In the genomic region with DNA sequence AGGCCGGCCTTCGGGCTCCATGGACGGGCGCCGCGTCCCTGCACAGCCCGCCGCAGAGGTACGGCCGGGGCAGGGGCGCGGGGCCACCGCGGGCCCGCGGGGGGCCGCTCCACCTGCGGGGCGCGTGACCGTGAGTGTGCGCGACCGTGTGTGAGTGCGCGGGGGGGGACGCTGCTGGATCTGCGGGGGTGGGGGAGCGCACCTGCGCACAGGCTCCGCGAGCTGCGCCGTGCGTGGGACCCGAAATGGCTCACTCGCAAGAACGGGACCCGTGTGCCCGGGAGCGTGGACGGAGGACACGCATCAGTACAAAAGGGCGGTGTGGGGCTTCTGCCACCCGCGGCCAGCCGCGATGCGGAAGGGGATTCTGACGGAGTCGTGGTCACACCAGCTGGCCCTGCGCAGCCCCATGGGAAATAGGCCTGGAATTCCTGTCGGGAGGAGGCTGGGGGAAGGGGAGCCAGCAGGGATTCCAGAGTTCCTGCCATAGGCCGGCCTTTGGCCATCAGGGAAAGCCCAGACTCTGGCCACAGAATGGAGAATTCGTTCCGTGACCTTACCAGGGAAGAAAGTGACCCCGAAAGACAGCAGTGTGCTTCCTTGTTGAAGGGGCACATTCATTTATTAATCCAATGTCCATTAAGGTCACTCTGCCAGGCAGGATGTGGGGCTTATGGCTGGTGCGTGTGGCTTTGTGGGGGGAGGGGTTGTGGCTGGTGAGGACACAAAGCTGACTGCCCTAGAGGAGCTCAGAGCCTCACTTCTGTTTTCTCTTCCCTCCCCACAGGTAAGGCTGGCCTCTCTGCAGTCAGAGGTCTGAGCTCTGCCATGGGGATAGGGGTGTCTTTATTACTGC, we compare ENCODE assay signal across 8 cellular contexts. TPM values are rescaled to one million over a fixed set of nuclear protein-coding genes. Genes with fewer than 3 reads are reported as not detected.
DNase-seq lines count a peak whose midpoint lies in the region; ATAC-seq and TF ChIP-seq lines count a peak whose summit lies in the region.

No MANE protein-coding gene starts in this region.

- peak overlapping the region; percentile 83 for H3K4me3 ChIP-seq in trophoblast cell (ENCODE audit: low read depth, low read length)

- H3K79me1 ChIP-seq in trophoblast cell (ENCODE audit: low read length) = peaks cover 58% of the 10 kb centered on the region

- no peaks in the 10 kb centered on the region for H3K9me3 Mint-ChIP-seq in CD4-positive, alpha-beta T cell
- no peaks in the 10 kb centered on the region for H3K9me3 Mint-ChIP-seq in activated naive CD8-positive, alpha-beta T cell treated with anti-CD3 and anti-CD28 coated beads, Interleukin-2, amount 10 ng/mL, durations not matched to agents 7 days and 5 days

- H3K4me3 Mint-ChIP-seq in CD4-positive, alpha-beta T cell = peak overlapping the region; percentile 92
- peak overlapping the region; percentile 93 for H3K4me3 Mint-ChIP-seq in activated naive CD8-positive, alpha-beta T cell treated with anti-CD3 and anti-CD28 coated beads, Interleukin-2, amount 10 ng/mL, durations not matched to agents 7 days and 5 days

- H3K79me2 ChIP-seq in trophoblast cell (ENCODE audit: control insufficient read depth, insufficient read depth, low read length, poor library complexity) = peaks cover 47% of the 10 kb centered on the region

- peak overlapping the region; percentile 91 for H2BK12ac ChIP-seq in trophoblast cell (ENCODE audit: low read length)

- no peaks in the 10 kb centered on the region for H3K27me3 Mint-ChIP-seq in CD4-positive, alpha-beta T cell
- H3K27me3 Mint-ChIP-seq in activated naive CD8-positive, alpha-beta T cell treated with anti-CD3 and anti-CD28 coated beads, Interleukin-2, amount 10 ng/mL, durations not matched to agents 7 days and 5 days = no peaks in the 10 kb centered on the region

- peak overlapping the region; percentile 98 for H4K8ac ChIP-seq in trophoblast cell (ENCODE audit: low read depth, low read length)

- peak overlapping the region; percentile 90 for H2AFZ ChIP-seq in trophoblast cell (ENCODE audit: insufficient read depth, low read length, poor library complexity)

- no peaks in the 10 kb centered on the region for H3K27me3 ChIP-seq in CD4-positive, alpha-beta T cell (ENCODE audit: control insufficient read depth, insufficient read depth, low read length)
- no peaks in the 10 kb centered on the region for H3K27me3 ChIP-seq in trophoblast cell (ENCODE audit: insufficient read depth, low read length)

- no peak for TF ChIP-seq CTCF in CD4-positive, alpha-beta T cell (IDR thresholded peaks at IDR 0.05)

- no peak overlapping the region for H3K23ac ChIP-seq in trophoblast cell (ENCODE audit: low read length)

- no peaks in the 10 kb centered on the region for H3K9me3 ChIP-seq in CD4-positive, alpha-beta T cell (ENCODE audit: control insufficient read depth, low read length)
- no peaks in the 10 kb centered on the region for H3K9me3 ChIP-seq in trophoblast cell (ENCODE audit: insufficient read depth, low read depth, low read length)

- H3K18ac ChIP-seq in trophoblast cell (ENCODE audit: low read length) = peak overlapping the region; percentile 100

- POLR2A ChIA-PET in CD4-positive, alpha-beta T cell (lab: Charles Lee) = interaction anchor here (0.8 to 7.1 kb wide), 16 partner anchors 9 to 659 kb away, joined by 3 to 76 read pairs (median 4); a partner anchor contains a TSS
- POLR2A ChIA-PET in activated naive CD8-positive, alpha-beta T cell treated with anti-CD3 and anti-CD28 coated beads, Interleukin-2, amount 10 ng/mL, durations not matched to agents 7 days and 5 days (lab: Charles Lee) = interaction anchor here (0.6 to 3.5 kb wide), 9 partner anchors 9 to 500 kb away, joined by 3 to 47 read pairs (median 5); a partner anchor contains a TSS

- DNase-seq in CD4-positive, alpha-beta T cell = peak; percentile 39 to 68 (median 56)
- peak; percentile 79 for DNase-seq in RPMI7951 (ENCODE audit: low read depth)
- DNase-seq in activated naive CD8-positive, alpha-beta T cell treated with anti-CD3 and anti-CD28 coated beads, Interleukin-2, amount 10 ng/mL, durations not matched to agents 7 days and 5 days = peak; percentile 54
- peak; percentile 88 for DNase-seq in Right ventricle myocardium inferior (ENCODE audit: missing footprints)
- DNase-seq in trophoblast cell = peak; percentile 67 to 71
- DNase-seq in NCI-H1694 (lab: John Stamatoyannopoulos, UW) = no peak

- peak overlapping the region; percentile 85 for H3K9ac ChIP-seq in trophoblast cell (ENCODE audit: low read length)

- intact Hi-C loops in CD4-positive, alpha-beta T cell (cut with DNase I, micrococcal nuclease) = loop anchor here (1.0 to 10.0 kb wide), 5 partner anchors 12 to 654 kb away; a partner anchor contains a TSS
- intact Hi-C loops in Right ventricle myocardium inferior (cut with DNase I) = loop anchor here (1.0 to 2.0 kb wide), 3 partner anchors 10 to 46 kb away; a partner anchor contains a TSS

- H3K36me3 ChIP-seq in trophoblast cell (ENCODE audit: control insufficient read depth in 1 of 2, insufficient read depth in 2 of 2, low read length in 2 of 2) = peaks cover 35 to 36% of the 10 kb centered on the region in 2 experiments

- peak overlapping the region; percentile 72 for H3K4me2 ChIP-seq in trophoblast cell (ENCODE audit: low read length)

- H2BK120ac ChIP-seq in trophoblast cell (ENCODE audit: insufficient read depth, low read length, poor library complexity) = peak overlapping the region; percentile 96

- H2AK5ac ChIP-seq in trophoblast cell (ENCODE audit: low read length) = peak overlapping the region; percentile 100

- CTCF ChIA-PET in CD4-positive, alpha-beta T cell (lab: Charles Lee) = interaction anchor here (1.0 to 4.8 kb wide), 3 partner anchors 9 to 80 kb away, joined by 3 to 20 read pairs (median 6); a partner anchor contains a TSS

- peak overlapping the region; percentile 98 for H4K91ac ChIP-seq in trophoblast cell (ENCODE audit: low read depth, low read length)

- peak overlapping the region; percentile 100 for H3K4ac ChIP-seq in trophoblast cell (ENCODE audit: low read depth, low read length)

- H3K36me3 Mint-ChIP-seq in CD4-positive, alpha-beta T cell (ENCODE audit: low read depth) = peaks cover 45% of the 10 kb centered on the region
- H3K36me3 Mint-ChIP-seq in activated naive CD8-positive, alpha-beta T cell treated with anti-CD3 and anti-CD28 coated beads, Interleukin-2, amount 10 ng/mL, durations not matched to agents 7 days and 5 days = peaks cover 5% of the 10 kb centered on the region

- H4K12ac ChIP-seq in trophoblast cell (ENCODE audit: low read depth, low read length) = peak overlapping the region; percentile 97

- peak; percentile 74 for ATAC-seq in CD4-positive, alpha-beta T cell (ENCODE audit: poor library complexity)
- ATAC-seq in GM19324 (IDR thresholded peaks at IDR 0.05; ENCODE audit: low FRiP score, unreplicated experiment) (peak; percentile 37), HG03439 (IDR thresholded peaks at IDR 0.05; ENCODE audit: unreplicated experiment) (peak; percentile 21), Right ventricle myocardium inferior (peak; percentile 61)
- peak; percentile 40 for ATAC-seq in activated naive CD8-positive, alpha-beta T cell treated with anti-CD3 and anti-CD28 coated beads, Interleukin-2, amount 10 ng/mL, durations not matched to agents 7 days and 5 days (ENCODE audit: low read depth)

- peaks cover 62% of the 10 kb centered on the region for H3K4me1 Mint-ChIP-seq in CD4-positive, alpha-beta T cell (ENCODE audit: low read depth)
- peaks cover 32% of the 10 kb centered on the region for H3K4me1 Mint-ChIP-seq in activated naive CD8-positive, alpha-beta T cell treated with anti-CD3 and anti-CD28 coated beads, Interleukin-2, amount 10 ng/mL, durations not matched to agents 7 days and 5 days

- peak overlapping the region; percentile 93 for H3K27ac Mint-ChIP-seq in CD4-positive, alpha-beta T cell
- H3K27ac Mint-ChIP-seq in activated naive CD8-positive, alpha-beta T cell treated with anti-CD3 and anti-CD28 coated beads, Interleukin-2, amount 10 ng/mL, durations not matched to agents 7 days and 5 days = peak overlapping the region; percentile 90

- peaks cover 46 to 50% of the 10 kb centered on the region in 2 experiments for H3K4me1 ChIP-seq in trophoblast cell (ENCODE audit: control insufficient read depth in 1 of 2, insufficient read depth in 2 of 2, low read length in 2 of 2)

- peak overlapping the region; percentile 99 for H2BK5ac ChIP-seq in trophoblast cell (ENCODE audit: low read depth, low read length, poor library complexity)

- no CpG with 5 or more reads among the region's 58 CpGs for WGBS in trophoblast cell (ENCODE audit: extremely low coverage, insufficient coverage, insufficient read length)

- H3K14ac ChIP-seq in trophoblast cell (ENCODE audit: low read length) = peak overlapping the region; percentile 99

- H3K27ac ChIP-seq in CD4-positive, alpha-beta T cell (ENCODE audit: low read depth, low read length) = peak overlapping the region; percentile 80
- H3K27ac ChIP-seq in trophoblast cell (ENCODE audit: low read depth, low read length) = peak overlapping the region; percentile 100

RNA-seq across cellular contexts. Expression of a gene that starts 0.5 kb away (rescaled TPM):
- total RNA-seq in CD4-positive, alpha-beta T cell = 10 to 100 TPM; 58.2 to 59.8 TPM
- 28.2 and 49.3 TPM in 2 replicates for total RNA-seq in RPMI7951 (2014; rRNA removed; shearing (Covaris generic))
- 10 to 100 TPM; 53.4 to 57.5 TPM for total RNA-seq in activated naive CD8-positive, alpha-beta T cell treated with anti-CD3 and anti-CD28 coated beads, Interleukin-2, amount 10 ng/mL, durations not matched to agents 7 days and 5 days
- 111 TPM for total RNA-seq in Right ventricle myocardium inferior
- polyA plus RNA-seq in trophoblast cell (2013) = 165 and 168 TPM in 2 replicates

RNA-seq across cellular contexts. Expression of a gene that starts 10.0 kb away (rescaled TPM):
- total RNA-seq in CD4-positive, alpha-beta T cell = under 1 TPM; 0.38 to 0.45 TPM
- 1.8 and 3.4 TPM in 2 replicates for total RNA-seq in RPMI7951 (2014; rRNA removed; shearing (Covaris generic))
- 1 to 10 TPM; 5.4 to 6.4 TPM for total RNA-seq in activated naive CD8-positive, alpha-beta T cell treated with anti-CD3 and anti-CD28 coated beads, Interleukin-2, amount 10 ng/mL, durations not matched to agents 7 days and 5 days
- 3.3 TPM for total RNA-seq in Right ventricle myocardium inferior
- 7.7 TPM in 2 replicates for polyA plus RNA-seq in trophoblast cell (2013)

RNA-seq across cellular contexts. Expression of a gene that starts 27.7 kb away (rescaled TPM):
- not detected for total RNA-seq in CD4-positive, alpha-beta T cell
- total RNA-seq in RPMI7951 (2014; rRNA removed; shearing (Covaris generic)) = 1.4 TPM in 1 of 2 replicates, not detected in the other
- total RNA-seq in activated naive CD8-positive, alpha-beta T cell treated with anti-CD3 and anti-CD28 coated beads, Interleukin-2, amount 10 ng/mL, durations not matched to agents 7 days and 5 days = not detected
- 32.6 TPM for total RNA-seq in Right ventricle myocardium inferior
- 149 and 152 TPM in 2 replicates for polyA plus RNA-seq in trophoblast cell (2013)

RNA-seq across cellular contexts. Expression of a gene that starts 45.8 kb away (rescaled TPM):
- 1 to 10 TPM; 1.9 to 3.4 TPM for total RNA-seq in CD4-positive, alpha-beta T cell
- 9.7 and 18.1 TPM in 2 replicates for total RNA-seq in RPMI7951 (2014; rRNA removed; shearing (Covaris generic))
- total RNA-seq in activated naive CD8-positive, alpha-beta T cell treated with anti-CD3 and anti-CD28 coated beads, Interleukin-2, amount 10 ng/mL, durations not matched to agents 7 days and 5 days = 1 to 10 TPM; 6.4 to 7.0 TPM
- total RNA-seq in Right ventricle myocardium inferior = 5.7 TPM
- 0.03 and 0.11 TPM in 2 replicates for polyA plus RNA-seq in trophoblast cell (2013)

RNA-seq across cellular contexts. Expression of a gene that starts 46.0 kb away (rescaled TPM):
- total RNA-seq in CD4-positive, alpha-beta T cell = 1 to 10 TPM; 3.1 to 5.0 TPM
- total RNA-seq in RPMI7951 (2014; rRNA removed; shearing (Covaris generic)) = 7.9 and 9.5 TPM in 2 replicates
- 10 to 100 TPM; 16.6 to 17.2 TPM for total RNA-seq in activated naive CD8-positive, alpha-beta T cell treated with anti-CD3 and anti-CD28 coated beads, Interleukin-2, amount 10 ng/mL, durations not matched to agents 7 days and 5 days
- 4.7 TPM for total RNA-seq in Right ventricle myocardium inferior
- polyA plus RNA-seq in trophoblast cell (2013) = 0.15 and 0.32 TPM in 2 replicates

Comparison
In these comparisons a context has a peak if more than half of its experiments do, and no peak if none do; other contexts are left out.
1. ATAC-seq: peak in every context shown above with its lines; median percentile 74 in CD4-positive, alpha-beta T cell; 61 in Right ventricle myocardium inferior; 40 in activated naive CD8-positive, alpha-beta T cell treated with anti-CD3 and anti-CD28 coated beads, Interleukin-2, amount 10 ng/mL, durations not matched to agents 7 days and 5 days; 37 in GM19324; 21 in HG03439.
2. RNA of a gene that starts 27.7 kb away (total RNA-seq): 32.6 TPM in Right ventricle myocardium inferior (single experiment); 1.4 TPM in RPMI7951, not detected in CD4-positive, alpha-beta T cell and not detected in activated naive CD8-positive, alpha-beta T cell treated with anti-CD3 and anti-CD28 coated beads, Interleukin-2, amount 10 ng/mL, durations not matched to agents 7 days and 5 days; every median in the first group is over 10 times any median in the second.